Comparison of ENCODE assay signal across 19 cellular contexts in the genomic region with DNA sequence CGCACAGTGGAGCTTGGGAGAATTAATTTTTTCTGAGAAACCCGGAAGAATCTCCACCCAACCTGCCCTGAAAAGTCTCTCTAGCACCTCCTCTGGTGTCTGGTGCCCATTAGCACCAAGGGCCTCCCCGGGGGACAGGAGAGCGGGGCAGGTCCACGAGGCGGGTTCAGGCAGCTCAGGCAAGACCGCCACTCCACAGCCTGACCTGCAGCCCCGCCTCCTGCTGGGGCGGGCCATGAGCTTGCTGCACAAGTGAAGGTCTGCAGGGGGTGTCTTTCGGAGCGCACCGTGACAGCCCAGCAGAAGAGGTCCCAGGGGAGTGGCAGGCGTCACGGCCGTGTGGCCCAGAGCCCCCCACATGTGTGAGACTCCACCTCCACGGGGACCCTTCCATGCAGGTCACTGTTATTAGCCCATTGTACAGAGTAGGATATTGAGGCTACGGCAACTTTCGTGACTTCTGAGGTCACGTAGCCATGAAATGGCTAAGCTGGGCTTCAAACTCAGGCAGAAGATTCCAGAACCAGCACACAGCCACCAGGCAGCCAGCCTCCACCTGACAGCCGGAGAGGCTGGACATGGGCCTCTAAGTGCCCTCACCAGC.
DNase-seq lines count a peak whose midpoint lies in the region; ATAC-seq and TF ChIP-seq lines count a peak whose summit lies in the region.
"Had no signal": no experiment of that assay in that cellular context is flagged by ENCODE, and none has a peak within 500 bp of the region (broad histone marks: within the 10 kb centered on the region; RNA-seq: fewer than 3 reads in every experiment).

No MANE protein-coding gene starts in this region.

- no peak overlapping the region for H3K4me3 Mint-ChIP-seq in activated CD8-positive, alpha-beta memory T cell treated with anti-CD3 and anti-CD28 coated beads, Interleukin-2, amount 10 ng/mL, durations not matched to agents 7 days and 5 days
- H3K4me3 Mint-ChIP-seq: activated CD8-positive, alpha-beta T cell treated with anti-CD3 and anti-CD28 coated beads, Interleukin-2, amount 10 ng/mL, durations not matched to agents 7 days and 5 days; effector memory CD8-positive, alpha-beta T cell had no signal

- CTCF ChIA-PET in activated CD8-positive, alpha-beta memory T cell treated with anti-CD3 and anti-CD28 coated beads, Interleukin-2, amount 10 ng/mL, durations not matched to agents 7 days and 5 days (lab: Charles Lee) = interaction anchor here (1.2 to 2.0 kb wide), 2 partner anchors 11 to 39 kb away, joined by 4 to 8 read pairs; no protein-coding TSS in a partner anchor

- no peak overlapping the region for H3K4me3 ChIP-seq in psoas muscle
- H3K4me3 ChIP-seq: adrenal gland, HAP-1, sigmoid colon had no signal

- 37 to 53% (median 38%) methylated on average over 19 to 20 of the region's 20 CpGs for WGBS in psoas muscle, 3 donors

- intact Hi-C loops in psoas muscle (cut with DNase I) = no loop called here

- H3K27ac Mint-ChIP-seq in activated CD8-positive, alpha-beta memory T cell treated with anti-CD3 and anti-CD28 coated beads, Interleukin-2, amount 10 ng/mL, durations not matched to agents 7 days and 5 days = no peak overlapping the region
- H3K27ac Mint-ChIP-seq: activated CD8-positive, alpha-beta T cell treated with anti-CD3 and anti-CD28 coated beads, Interleukin-2, amount 10 ng/mL, durations not matched to agents 7 days and 5 days had no signal

- H3K27me3 Mint-ChIP-seq in activated CD8-positive, alpha-beta memory T cell treated with anti-CD3 and anti-CD28 coated beads, Interleukin-2, amount 10 ng/mL, durations not matched to agents 7 days and 5 days = peaks cover 51% of the 10 kb centered on the region

- no peak for TF ChIP-seq CTCF in psoas muscle (IDR thresholded peaks at IDR 0.05)

- no peaks in the 10 kb centered on the region for H3K9me3 Mint-ChIP-seq in activated CD8-positive, alpha-beta memory T cell treated with anti-CD3 and anti-CD28 coated beads, Interleukin-2, amount 10 ng/mL, durations not matched to agents 7 days and 5 days (ENCODE audit: low read depth)
- H3K9me3 Mint-ChIP-seq: effector memory CD8-positive, alpha-beta T cell had no signal

- DNase-seq in activated CD8-positive, alpha-beta memory T cell treated with anti-CD3 and anti-CD28 coated beads, Interleukin-2, amount 10 ng/mL, durations not matched to agents 7 days and 5 days = no peak
- no peak for DNase-seq in activated CD8-positive, alpha-beta memory T cell treated with anti-CD3 and anti-CD28 coated beads, Interleukin-2, amount 50 U/mL, for 48 hours
- DNase-seq in HT-29 (ENCODE audit: low spot score) = peak; percentile 49
- DNase-seq in SK-MEL-5 (ENCODE audit: low read depth, low spot score) = peak; percentile 42
- no peak for DNase-seq in psoas muscle
- DNase-seq in NCI-H524 treated with DMSO at 0.1 percent for 48 hours (lab: John Stamatoyannopoulos, UW) = no peak
- DNase-seq in middle frontal gyrus (ENCODE audit: extremely low spot score, low spot score) = no peak
- DNase-seq: activated CD8-positive, alpha-beta T cell treated with anti-CD3 and anti-CD28 coated beads, Interleukin-2, amount 10 ng/mL, durations not matched to agents 7 days and 5 days; adrenal gland; AML-193; caudate nucleus; effector memory CD8-positive, alpha-beta T cell; KG1; left cardiac atrium; NCI-H446; sigmoid colon; stimulated activated CD4-positive, alpha-beta T cell treated with anti-CD3 and anti-CD28 coated beads, Interleukin-2, amount 100 ng/mL, for 24 hours had no signal

- in situ Hi-C loops in SK-MEL-5 (cut with HindIII; ENCODE audit: low pct_unique_long_range_greater_than_20kb, low sequenced_read_pairs) = no loop called here

- no peak overlapping the region for H3K27ac ChIP-seq in psoas muscle
- H3K27ac ChIP-seq: adrenal gland, sigmoid colon had no signal

- no peaks in the 10 kb centered on the region for H3K36me3 ChIP-seq in psoas muscle (ENCODE audit: insufficient read depth in 1 of 2, low read depth in 1 of 2)
- H3K36me3 ChIP-seq: adrenal gland, HAP-1 had no signal

- H3K4me1 Mint-ChIP-seq in activated CD8-positive, alpha-beta memory T cell treated with anti-CD3 and anti-CD28 coated beads, Interleukin-2, amount 10 ng/mL, durations not matched to agents 7 days and 5 days = peaks cover 2% of the 10 kb centered on the region

- H3K27me3 ChIP-seq in psoas muscle (ENCODE audit: insufficient read depth in 3 of 3, low read length in 2 of 3) = peaks cover 0 to 9% (median 0%) of the 10 kb centered on the region in 3 donors

- no peaks in the 10 kb centered on the region for H3K9me3 ChIP-seq in psoas muscle
- H3K9me3 ChIP-seq: adrenal gland, HAP-1, sigmoid colon had no signal

- peak; percentile 35 for ATAC-seq in activated CD8-positive, alpha-beta memory T cell treated with anti-CD3 and anti-CD28 coated beads, Interleukin-2, amount 10 ng/mL, durations not matched to agents 7 days and 5 days
- ATAC-seq in psoas muscle (peak in 3 of 4 donors; percentile 2 to 9 (median 3)), GM19395 (IDR thresholded peaks at IDR 0.05; ENCODE audit: unreplicated experiment) (no peak)
- ATAC-seq: activated CD8-positive, alpha-beta T cell treated with anti-CD3 and anti-CD28 coated beads, Interleukin-2, amount 10 ng/mL, durations not matched to agents 7 days and 5 days; effector memory CD8-positive, alpha-beta T cell had no signal

- peaks cover 7% of the 10 kb centered on the region for H3K4me1 ChIP-seq in psoas muscle
- H3K4me1 ChIP-seq: adrenal gland, HAP-1 had no signal

- no peaks in the 10 kb centered on the region for H3K36me3 Mint-ChIP-seq in activated CD8-positive, alpha-beta memory T cell treated with anti-CD3 and anti-CD28 coated beads, Interleukin-2, amount 10 ng/mL, durations not matched to agents 7 days and 5 days

Comparison
In these comparisons a context has a peak if more than half of its experiments do, and no peak if none do; other contexts are left out.
1. DNase-seq: peak in HT-29 (single experiment) and SK-MEL-5 (single experiment); none in activated CD8-positive, alpha-beta memory T cell treated with anti-CD3 and anti-CD28 coated beads, Interleukin-2, amount 10 ng/mL, durations not matched to agents 7 days and 5 days (single experiment), activated CD8-positive, alpha-beta memory T cell treated with anti-CD3 and anti-CD28 coated beads, Interleukin-2, amount 50 U/mL, for 48 hours (single experiment), psoas muscle (0 of 2), NCI-H524 treated with DMSO at 0.1 percent for 48 hours (single experiment) and middle frontal gyrus (single experiment).